14 cellular contexts compared by ENCODE assay signal in the genomic region with DNA sequence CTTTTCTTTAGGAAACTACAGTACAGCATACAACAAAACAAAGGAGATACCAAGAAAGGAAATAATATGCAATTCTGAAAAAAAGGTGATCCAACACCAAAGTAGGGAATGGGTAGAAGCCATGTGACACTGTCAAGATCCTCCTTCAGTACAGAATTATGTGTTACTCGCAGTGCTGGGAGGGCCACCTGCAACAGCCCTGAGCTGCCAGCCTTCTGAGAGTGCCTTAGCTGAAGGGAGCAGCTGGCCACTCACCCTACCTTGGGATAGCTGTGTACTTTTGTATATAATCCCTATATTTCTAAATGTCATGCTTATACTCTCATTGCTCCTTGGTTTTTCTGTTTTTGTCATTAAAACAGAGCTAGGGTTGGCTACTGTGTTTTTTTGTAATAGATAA.
"Had no signal": no experiment of that assay in that cellular context is flagged by ENCODE, and none has a peak within 500 bp of the region (broad histone marks: within the 10 kb centered on the region; RNA-seq: fewer than 3 reads in every experiment).

No MANE protein-coding gene starts in this region.

- H3K4me3 ChIP-seq: gastrocnemius medialis, heart left ventricle, left ventricle myocardium inferior, thoracic aorta, upper lobe of left lung had no signal

- DNase-seq: activated CD4-positive, alpha-beta T cell treated with anti-CD3 and anti-CD28 coated beads for 1 hour; activated CD4-positive, alpha-beta T cell treated with anti-CD3 and anti-CD28 coated beads, Interleukin-2, amount 50 U/mL, for 48 hours; activated gamma-delta T cell; effector CD8-positive, alpha-beta T cell; gastrocnemius medialis; heart left ventricle; left ventricle myocardium inferior; mammary epithelial cell; stimulated activated naive B cell treated with anti-CD40 and anti-IgM and Interleukin-4, amounts not matched to agents 10 μg/mL and 1 μg/mL and 100 μg/mL, for 72 hours; upper lobe of left lung had no signal

- H3K27me3 ChIP-seq: gastrocnemius medialis, heart left ventricle, upper lobe of left lung had no signal

- H3K4me1 Mint-ChIP-seq: stimulated activated naive B cell treated with anti-CD40 and anti-IgM and Interleukin-4, amounts not matched to agents 10 μg/mL and 1 μg/mL and 100 μg/mL, for 72 hours had no signal

- H3K36me3 ChIP-seq: gastrocnemius medialis, heart left ventricle, left ventricle myocardium inferior, thoracic aorta, upper lobe of left lung had no signal

- H3K4me1 ChIP-seq: gastrocnemius medialis, heart left ventricle, left ventricle myocardium inferior, upper lobe of left lung had no signal

- H3K9me3 ChIP-seq: gastrocnemius medialis, left ventricle myocardium inferior, thoracic aorta, upper lobe of left lung had no signal

- H3K36me3 Mint-ChIP-seq: stimulated activated naive B cell treated with anti-CD40 and anti-IgM and Interleukin-4, amounts not matched to agents 10 μg/mL and 1 μg/mL and 100 μg/mL, for 72 hours had no signal

- ATAC-seq: activated naive CD4-positive, alpha-beta T cell treated with anti-CD3 and anti-CD28 coated beads, Interleukin-2, amount 50 U/mL, for 72 hours; esophagus mucosa; gastrocnemius medialis; heart left ventricle; stimulated activated naive B cell treated with anti-CD40 and anti-IgM and Interleukin-4, amounts not matched to agents 10 μg/mL and 1 μg/mL and 100 μg/mL, for 72 hours had no signal

- H3K27ac Mint-ChIP-seq: activated naive CD4-positive, alpha-beta T cell treated with anti-CD3 and anti-CD28 coated beads, Interleukin-2, amount 50 U/mL, for 72 hours; progenitor cell of endocrine pancreas; stimulated activated naive B cell treated with anti-CD40 and anti-IgM and Interleukin-4, amounts not matched to agents 10 μg/mL and 1 μg/mL and 100 μg/mL, for 72 hours had no signal

- H3K4me3 Mint-ChIP-seq: stimulated activated naive B cell treated with anti-CD40 and anti-IgM and Interleukin-4, amounts not matched to agents 10 μg/mL and 1 μg/mL and 100 μg/mL, for 72 hours had no signal

- H3K27ac ChIP-seq: gastrocnemius medialis, heart left ventricle, left ventricle myocardium inferior, thoracic aorta, upper lobe of left lung had no signal

- H3K27me3 Mint-ChIP-seq: progenitor cell of endocrine pancreas; stimulated activated naive B cell treated with anti-CD40 and anti-IgM and Interleukin-4, amounts not matched to agents 10 μg/mL and 1 μg/mL and 100 μg/mL, for 72 hours had no signal
